1 cellular context compared by ENCODE assay signal in genomic region chr1:10146391-10146790, GRCh38.
TF ChIP-seq lines count a peak whose summit lies in the region.

No MANE protein-coding gene starts in this region.

TF ChIP-seq in GM23338, 12 proteins besides CTCF, POLR2A, EP300 and RAD21 (continued from another document):
- TF ChIP-seq ZNF462 (CRISPR knock-in tag; IDR thresholded peaks at IDR 0.05) (no peak), STAT1 (IDR thresholded peaks at IDR 0.05; ENCODE audit: unreplicated experiment) (no peak), REST (IDR thresholded peaks at IDR 0.05; ENCODE audit: unreplicated experiment) (no peak), ZNF331 (CRISPR knock-in tag; IDR thresholded peaks at IDR 0.05; ENCODE audit: low read depth) (no peak), EZH2 (IDR thresholded peaks at IDR 0.05; ENCODE audit: low read depth, unreplicated experiment) (no peak), EZH2phosphoT487 (IDR thresholded peaks at IDR 0.05; ENCODE audit: unreplicated experiment) (no peak), JUNB (IDR thresholded peaks at IDR 0.05; ENCODE audit: unreplicated experiment) (no peak), NANOG (IDR thresholded peaks at IDR 0.05; ENCODE audit: borderline replicate concordance) (no peak), CREB1 (CRISPR knock-in tag; IDR thresholded peaks at IDR 0.05; ENCODE audit: low read depth) (no peak)
TF ChIP-seq in GM23338: peak in this region for 0.
